In genomic region chr1:198007011-198007410, GRCh38 we compare ENCODE assay signal across 22 cellular contexts.
"Had no signal": no experiment of that assay in that cellular context is flagged by ENCODE, and none has a peak within 500 bp of the region (broad histone marks: within the 10 kb centered on the region; RNA-seq: fewer than 3 reads in every experiment).

No MANE protein-coding gene starts in this region.

- H3K4me1 ChIP-seq: esophagus muscularis mucosa, gastroesophageal sphincter, heart left ventricle, left lung, lower lobe of right lung had no signal

- DNase-seq: dermis blood vessel endothelial cell; dorsolateral prefrontal cortex; effector CD4-positive, alpha-beta T cell; effector memory CD4-positive, alpha-beta T cell; foreskin keratinocyte; heart left ventricle; hypothalamus; left cardiac atrium; left lung; left ventricle myocardium superior; lower lobe of right lung; mucosa of descending colon; naive B cell; naive thymus-derived CD8-positive, alpha-beta T cell had no signal

- H3K27ac ChIP-seq: coronary artery, dorsolateral prefrontal cortex, esophagus muscularis mucosa, foreskin keratinocyte, gastroesophageal sphincter, heart left ventricle, hepatocyte, left lung, lower lobe of right lung had no signal

- H3K79me2 ChIP-seq: hepatocyte had no signal

- H3K9me3 ChIP-seq: esophagus muscularis mucosa, heart left ventricle, mucosa of descending colon had no signal

- H2AFZ ChIP-seq: hepatocyte had no signal

- ATAC-seq: foreskin keratinocyte; gastroesophageal sphincter; heart left ventricle; left lung; left ventricle myocardium superior; lower lobe of right lung; mucosa of descending colon; naive thymus-derived CD8-positive, alpha-beta T cell had no signal

- H3K4me2 ChIP-seq: hepatocyte had no signal

- FAIRE-seq: endothelial cell of umbilical vein, frontal cortex, islet of Langerhans, keratinocyte had no signal

- H3K36me3 ChIP-seq: esophagus muscularis mucosa, gastroesophageal sphincter, heart left ventricle, left lung, lower lobe of right lung had no signal

- H3K27me3 ChIP-seq: esophagus muscularis mucosa, foreskin keratinocyte, gastroesophageal sphincter, heart left ventricle, hepatocyte, left lung had no signal

- H3K4me3 ChIP-seq: coronary artery, dorsolateral prefrontal cortex, esophagus muscularis mucosa, gastroesophageal sphincter, heart left ventricle, hepatocyte, left lung, lower lobe of right lung, mucosa of descending colon had no signal
